In genomic region chr3:69180869-69181591, GRCh38 we compare ENCODE assay signal across 1 cellular context.
TF ChIP-seq lines count a peak whose summit lies in the region.

No MANE protein-coding gene starts in this region.

TF ChIP-seq in H1, 55 proteins besides CTCF, POLR2A, EP300 and RAD21:
- TF ChIP-seq SAP30 (IDR thresholded peaks at IDR 0.05; ENCODE audit: insufficient read depth, insufficient replicate concordance, low read length), result no peak
- TF ChIP-seq CTBP2 (IDR thresholded peaks at IDR 0.05; ENCODE audit: borderline replicate concordance, insufficient read depth, insufficient read length, low read length), result no peak
- TF ChIP-seq SRF (IDR thresholded peaks at IDR 0.05; ENCODE audit: low read depth, low read length), result no peak
- TF ChIP-seq YY1 (IDR thresholded peaks at IDR 0.05; ENCODE audit: low read depth, low read length), result no peak
- no peak for TF ChIP-seq RBBP5 (IDR thresholded peaks at IDR 0.05; ENCODE audit: borderline replicate concordance, low read depth, low read length)
- no peak for TF ChIP-seq KDM4A (IDR thresholded peaks at IDR 0.05; ENCODE audit: low read depth, low read length, severe bottlenecking)
- no peak for TF ChIP-seq ATF2 (IDR thresholded peaks at IDR 0.05; ENCODE audit: low read length)
- TF ChIP-seq SP4 (IDR thresholded peaks at IDR 0.05; ENCODE audit: low read length), result no peak
